Comparison of ENCODE assay signal across 1 cellular context in the genomic region with DNA sequence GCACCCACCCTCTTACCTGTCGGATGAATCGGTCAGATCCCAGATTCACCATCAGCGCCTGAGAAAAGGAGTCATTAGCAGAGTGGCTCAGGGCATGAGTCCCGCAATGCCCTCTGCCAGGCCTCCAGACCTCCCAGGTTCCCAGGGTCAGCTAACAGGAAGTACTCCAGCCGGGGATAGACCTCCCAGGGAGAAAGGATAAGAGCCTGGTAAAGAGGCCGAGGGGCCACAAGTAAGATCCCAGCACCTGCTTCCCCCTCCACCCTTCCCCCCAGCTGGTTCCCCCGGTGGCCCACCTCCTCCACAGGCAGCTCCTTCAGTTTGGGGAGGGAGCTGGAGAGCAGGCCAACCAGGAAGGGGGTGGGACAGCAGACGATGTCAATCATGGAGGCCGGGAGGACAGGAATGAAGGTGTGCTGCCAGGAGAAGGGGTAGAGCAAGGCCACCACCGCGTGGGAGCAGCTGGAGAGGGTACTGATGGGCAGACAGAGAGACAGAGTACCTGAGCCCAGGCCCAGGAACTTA.
TF ChIP-seq lines count a peak whose summit lies in the region.

No MANE protein-coding gene starts in this region.

TF ChIP-seq in GM23338, 12 proteins besides CTCF, POLR2A, EP300 and RAD21 (continued from another document):
- TF ChIP-seq, protein P1, sequence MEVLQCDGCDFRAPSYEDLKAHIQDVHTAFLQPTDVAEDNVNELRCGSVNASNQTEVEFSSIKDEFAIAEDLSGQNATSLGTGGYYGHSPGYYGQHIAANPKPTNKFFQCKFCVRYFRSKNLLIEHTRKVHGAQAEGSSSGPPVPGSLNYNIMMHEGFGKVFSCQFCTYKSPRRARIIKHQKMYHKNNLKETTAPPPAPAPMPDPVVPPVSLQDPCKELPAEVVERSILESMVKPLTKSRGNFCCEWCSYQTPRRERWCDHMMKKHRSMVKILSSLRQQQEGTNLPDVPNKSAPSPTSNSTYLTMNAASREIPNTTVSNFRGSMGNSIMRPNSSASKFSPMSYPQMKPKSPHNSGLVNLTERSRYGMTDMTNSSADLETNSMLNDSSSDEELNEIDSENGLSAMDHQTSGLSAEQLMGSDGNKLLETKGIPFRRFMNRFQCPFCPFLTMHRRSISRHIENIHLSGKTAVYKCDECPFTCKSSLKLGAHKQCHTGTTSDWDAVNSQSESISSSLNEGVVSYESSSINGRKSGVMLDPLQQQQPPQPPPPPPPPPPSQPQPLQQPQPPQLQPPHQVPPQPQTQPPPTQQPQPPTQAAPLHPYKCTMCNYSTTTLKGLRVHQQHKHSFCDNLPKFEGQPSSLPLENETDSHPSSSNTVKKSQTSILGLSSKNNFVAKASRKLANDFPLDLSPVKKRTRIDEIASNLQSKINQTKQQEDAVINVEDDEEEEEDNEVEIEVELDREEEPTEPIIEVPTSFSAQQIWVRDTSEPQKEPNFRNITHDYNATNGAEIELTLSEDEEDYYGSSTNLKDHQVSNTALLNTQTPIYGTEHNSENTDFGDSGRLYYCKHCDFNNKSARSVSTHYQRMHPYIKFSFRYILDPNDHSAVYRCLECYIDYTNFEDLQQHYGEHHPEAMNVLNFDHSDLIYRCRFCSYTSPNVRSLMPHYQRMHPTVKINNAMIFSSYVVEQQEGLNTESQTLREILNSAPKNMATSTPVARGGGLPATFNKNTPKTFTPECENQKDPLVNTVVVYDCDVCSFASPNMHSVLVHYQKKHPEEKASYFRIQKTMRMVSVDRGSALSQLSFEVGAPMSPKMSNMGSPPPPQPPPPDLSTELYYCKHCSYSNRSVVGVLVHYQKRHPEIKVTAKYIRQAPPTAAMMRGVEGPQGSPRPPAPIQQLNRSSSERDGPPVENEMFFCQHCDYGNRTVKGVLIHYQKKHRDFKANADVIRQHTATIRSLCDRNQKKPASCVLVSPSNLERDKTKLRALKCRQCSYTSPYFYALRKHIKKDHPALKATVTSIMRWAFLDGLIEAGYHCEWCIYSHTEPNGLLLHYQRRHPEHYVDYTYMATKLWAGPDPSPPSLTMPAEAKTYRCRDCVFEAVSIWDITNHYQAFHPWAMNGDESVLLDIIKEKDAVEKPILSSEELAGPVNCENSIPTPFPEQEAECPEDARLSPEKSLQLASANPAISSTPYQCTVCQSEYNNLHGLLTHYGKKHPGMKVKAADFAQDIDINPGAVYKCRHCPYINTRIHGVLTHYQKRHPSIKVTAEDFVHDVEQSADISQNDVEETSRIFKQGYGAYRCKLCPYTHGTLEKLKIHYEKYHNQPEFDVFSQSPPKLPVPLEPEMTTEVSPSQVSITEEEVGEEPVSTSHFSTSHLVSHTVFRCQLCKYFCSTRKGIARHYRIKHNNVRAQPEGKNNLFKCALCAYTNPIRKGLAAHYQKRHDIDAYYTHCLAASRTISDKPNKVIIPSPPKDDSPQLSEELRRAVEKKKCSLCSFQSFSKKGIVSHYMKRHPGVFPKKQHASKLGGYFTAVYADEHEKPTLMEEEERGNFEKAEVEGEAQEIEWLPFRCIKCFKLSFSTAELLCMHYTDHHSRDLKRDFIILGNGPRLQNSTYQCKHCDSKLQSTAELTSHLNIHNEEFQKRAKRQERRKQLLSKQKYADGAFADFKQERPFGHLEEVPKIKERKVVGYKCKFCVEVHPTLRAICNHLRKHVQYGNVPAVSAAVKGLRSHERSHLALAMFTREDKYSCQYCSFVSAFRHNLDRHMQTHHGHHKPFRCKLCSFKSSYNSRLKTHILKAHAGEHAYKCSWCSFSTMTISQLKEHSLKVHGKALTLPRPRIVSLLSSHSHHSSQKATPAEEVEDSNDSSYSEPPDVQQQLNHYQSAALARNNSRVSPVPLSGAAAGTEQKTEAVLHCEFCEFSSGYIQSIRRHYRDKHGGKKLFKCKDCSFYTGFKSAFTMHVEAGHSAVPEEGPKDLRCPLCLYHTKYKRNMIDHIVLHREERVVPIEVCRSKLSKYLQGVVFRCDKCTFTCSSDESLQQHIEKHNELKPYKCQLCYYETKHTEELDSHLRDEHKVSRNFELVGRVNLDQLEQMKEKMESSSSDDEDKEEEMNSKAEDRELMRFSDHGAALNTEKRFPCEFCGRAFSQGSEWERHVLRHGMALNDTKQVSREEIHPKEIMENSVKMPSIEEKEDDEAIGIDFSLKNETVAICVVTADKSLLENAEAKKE (CRISPR knock-in tag; IDR thresholded peaks at IDR 0.05): peak; percentile 37; the same call in 1 of the 2 replicates
